In the genomic region with DNA sequence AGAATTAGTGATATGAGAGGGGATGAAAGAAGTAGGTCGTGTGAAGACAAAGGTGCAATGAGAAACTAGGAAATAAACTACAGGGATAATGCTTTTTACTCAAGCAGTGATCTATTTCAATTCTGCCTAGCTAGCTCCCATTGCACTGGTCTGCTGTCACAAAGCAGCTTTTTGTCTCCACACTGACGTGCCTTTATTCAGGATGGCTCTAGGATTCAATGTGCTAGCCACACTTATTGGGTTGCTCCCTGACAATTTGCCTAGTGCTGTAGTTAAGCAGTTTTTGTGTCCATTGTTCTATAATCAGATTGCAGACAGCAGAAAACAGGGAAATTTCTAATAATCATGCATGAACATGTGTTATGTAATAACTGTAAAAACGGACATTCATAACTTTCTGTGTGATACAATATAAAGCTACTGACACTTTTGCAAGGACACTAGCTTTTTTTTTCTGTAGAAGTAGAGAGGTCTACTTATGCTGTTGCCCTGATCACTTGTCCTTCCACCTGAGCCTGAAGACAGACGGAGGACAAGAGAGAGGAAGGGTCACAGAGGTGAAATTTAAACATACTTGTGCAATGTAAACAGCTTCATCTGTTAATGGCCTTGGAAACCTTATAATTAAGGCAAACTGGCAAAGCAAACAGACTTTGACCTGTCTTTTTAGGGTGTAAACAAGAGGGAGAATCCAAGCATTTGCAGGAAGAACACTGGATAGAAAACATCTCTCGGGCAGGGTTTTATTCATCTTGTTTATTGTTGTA, we compare ENCODE assay signal across 1 cellular context.
TF ChIP-seq lines count a peak whose summit lies in the region.

No MANE protein-coding gene starts in this region.

TF ChIP-seq in HepG2, 621 proteins besides CTCF, POLR2A, EP300 and RAD21 (continued from another document and continues in another):
- TF ChIP-seq, protein P1, sequence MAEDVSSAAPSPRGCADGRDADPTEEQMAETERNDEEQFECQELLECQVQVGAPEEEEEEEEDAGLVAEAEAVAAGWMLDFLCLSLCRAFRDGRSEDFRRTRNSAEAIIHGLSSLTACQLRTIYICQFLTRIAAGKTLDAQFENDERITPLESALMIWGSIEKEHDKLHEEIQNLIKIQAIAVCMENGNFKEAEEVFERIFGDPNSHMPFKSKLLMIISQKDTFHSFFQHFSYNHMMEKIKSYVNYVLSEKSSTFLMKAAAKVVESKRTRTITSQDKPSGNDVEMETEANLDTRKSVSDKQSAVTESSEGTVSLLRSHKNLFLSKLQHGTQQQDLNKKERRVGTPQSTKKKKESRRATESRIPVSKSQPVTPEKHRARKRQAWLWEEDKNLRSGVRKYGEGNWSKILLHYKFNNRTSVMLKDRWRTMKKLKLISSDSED (CRISPR knock-in tag; IDR thresholded peaks at IDR 0.05): no peak
- TF ChIP-seq ZXDC (CRISPR knock-in tag; IDR thresholded peaks at IDR 0.05) (no peak), SOX5 (CRISPR knock-in tag; IDR thresholded peaks at IDR 0.05; ENCODE audit: borderline replicate concordance) (peak; percentile 66; the same call in 1 of the 2 replicates), ZSCAN31 (CRISPR knock-in tag; IDR thresholded peaks at IDR 0.05; ENCODE audit: low read depth) (no peak), ZNF558 (CRISPR knock-in tag; IDR thresholded peaks at IDR 0.05; ENCODE audit: borderline replicate concordance) (no peak), IRX3 (CRISPR knock-in tag; IDR thresholded peaks at IDR 0.05; ENCODE audit: borderline replicate concordance, low read depth) (no peak), STAG1 (CRISPR knock-in tag; IDR thresholded peaks at IDR 0.05) (no peak; the same call in 1 of the 2 replicates), ZNF704 (CRISPR knock-in tag; IDR thresholded peaks at IDR 0.05; ENCODE audit: borderline replicate concordance) (no peak), HMG20A (CRISPR knock-in tag; IDR thresholded peaks at IDR 0.05; ENCODE audit: borderline replicate concordance) (peak; percentile 35; the same call in 1 of the 2 replicates), TAF1 (CRISPR knock-in tag; IDR thresholded peaks at IDR 0.05) (no peak), ZNF335 (CRISPR knock-in tag; IDR thresholded peaks at IDR 0.05) (no peak), ZFP90 (CRISPR knock-in tag; IDR thresholded peaks at IDR 0.05; ENCODE audit: borderline replicate concordance) (no peak), PHF20 (CRISPR knock-in tag; IDR thresholded peaks at IDR 0.05) (no peak), KDM2A (CRISPR knock-in tag; IDR thresholded peaks at IDR 0.05; ENCODE audit: borderline replicate concordance, low read depth) (no peak), TBX3 (IDR thresholded peaks at IDR 0.05; ENCODE audit: borderline replicate concordance) (no peak), ZHX2 (IDR thresholded peaks at IDR 0.05; ENCODE audit: low read depth) (no peak), ZHX2 (CRISPR knock-in tag; IDR thresholded peaks at IDR 0.05; ENCODE audit: borderline replicate concordance) (no peak), ZNF556 (CRISPR knock-in tag; IDR thresholded peaks at IDR 0.05; ENCODE audit: borderline replicate concordance) (no peak), ZNF749 (CRISPR knock-in tag; IDR thresholded peaks at IDR 0.05; ENCODE audit: borderline replicate concordance) (no peak), DMAP1 (CRISPR knock-in tag; IDR thresholded peaks at IDR 0.05) (no peak), MATR3 (CRISPR knock-in tag; IDR thresholded peaks at IDR 0.05) (no peak), HNF4A (CRISPR knock-in tag; IDR thresholded peaks at IDR 0.05) (peak; percentile 93), ZNF737 (CRISPR knock-in tag; IDR thresholded peaks at IDR 0.05; ENCODE audit: borderline replicate concordance) (no peak), FOXP1 (IDR thresholded peaks at IDR 0.05) (no peak), FOXP1 (CRISPR knock-in tag; IDR thresholded peaks at IDR 0.05) (peak; percentile 88), GLI4 (CRISPR knock-in tag; IDR thresholded peaks at IDR 0.05; ENCODE audit: borderline replicate concordance) (no peak), GPBP1L1 (CRISPR knock-in tag; IDR thresholded peaks at IDR 0.05) (no peak), NR3C1 (CRISPR knock-in tag; IDR thresholded peaks at IDR 0.05) (no peak), CCDC6 (CRISPR knock-in tag; IDR thresholded peaks at IDR 0.05) (no peak), BCL6 (CRISPR knock-in tag; IDR thresholded peaks at IDR 0.05) (peak; percentile 72; the same call in 1 of the 2 replicates), ZNF468 (CRISPR knock-in tag; IDR thresholded peaks at IDR 0.05) (no peak), NFE2 (CRISPR knock-in tag; IDR thresholded peaks at IDR 0.05) (no peak), HOXD1 (CRISPR knock-in tag; IDR thresholded peaks at IDR 0.05) (no peak), MZF1 (CRISPR knock-in tag; IDR thresholded peaks at IDR 0.05; ENCODE audit: borderline replicate concordance) (no peak), ZNF510 (CRISPR knock-in tag; IDR thresholded peaks at IDR 0.05; ENCODE audit: low read depth) (no peak), FIP1L1 (IDR thresholded peaks at IDR 0.05; ENCODE audit: borderline replicate concordance, insufficient read depth, low read depth, low read length) (no peak), KDM4B (CRISPR knock-in tag; IDR thresholded peaks at IDR 0.05) (no peak), KMT2B (CRISPR knock-in tag; IDR thresholded peaks at IDR 0.05) (no peak), MLLT10 (CRISPR knock-in tag; IDR thresholded peaks at IDR 0.05) (no peak)
- TF ChIP-seq, protein P2, sequence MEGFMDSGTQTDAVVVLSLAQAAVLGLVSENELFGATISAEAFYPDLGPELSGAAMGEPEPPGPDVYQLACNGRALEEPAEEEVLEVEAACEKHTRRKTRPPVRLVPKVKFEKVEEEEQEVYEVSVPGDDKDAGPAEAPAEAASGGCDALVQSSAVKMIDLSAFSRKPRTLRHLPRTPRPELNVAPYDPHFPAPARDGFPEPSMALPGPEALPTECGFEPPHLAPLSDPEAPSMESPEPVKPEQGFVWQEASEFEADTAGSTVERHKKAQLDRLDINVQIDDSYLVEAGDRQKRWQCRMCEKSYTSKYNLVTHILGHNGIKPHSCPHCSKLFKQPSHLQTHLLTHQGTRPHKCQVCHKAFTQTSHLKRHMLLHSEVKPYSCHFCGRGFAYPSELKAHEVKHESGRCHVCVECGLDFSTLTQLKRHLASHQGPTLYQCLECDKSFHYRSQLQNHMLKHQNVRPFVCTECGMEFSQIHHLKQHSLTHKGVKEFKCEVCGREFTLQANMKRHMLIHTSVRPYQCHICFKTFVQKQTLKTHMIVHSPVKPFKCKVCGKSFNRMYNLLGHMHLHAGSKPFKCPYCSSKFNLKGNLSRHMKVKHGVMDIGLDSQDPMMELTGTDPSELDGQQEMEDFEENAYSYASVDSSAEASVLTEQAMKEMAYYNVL (CRISPR knock-in tag; IDR thresholded peaks at IDR 0.05; ENCODE audit: borderline replicate concordance): 0 out of 2 replicates have a peak, but pooled peaks have one; percentile 37
- TF ChIP-seq, protein P3, sequence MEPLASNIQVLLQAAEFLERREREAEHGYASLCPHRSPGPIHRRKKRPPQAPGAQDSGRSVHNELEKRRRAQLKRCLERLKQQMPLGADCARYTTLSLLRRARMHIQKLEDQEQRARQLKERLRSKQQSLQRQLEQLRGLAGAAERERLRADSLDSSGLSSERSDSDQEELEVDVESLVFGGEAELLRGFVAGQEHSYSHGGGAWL (CRISPR knock-in tag; IDR thresholded peaks at IDR 0.05): no peak
